In genomic region chr3:195990841-195991174, GRCh38 we compare ENCODE assay signal across 8 cellular contexts.
DNase-seq lines count a peak whose midpoint lies in the region; ATAC-seq and TF ChIP-seq lines count a peak whose summit lies in the region.
"Not testable (repeated sequence)": the region's sequence is repeated elsewhere in the genome, so short reads cannot be mapped to it uniquely, and the experiment has no call there.

No MANE protein-coding gene starts in this region.

- H3K9ac ChIP-seq in Karpas-422 (ENCODE audit: low read length): peak overlapping the region; percentile 77

- POLR2A ChIA-PET in activated B cell treated with CpG ODN at 0.5 μM for 24 hours (lab: Charles Lee): not testable (repeated sequence)

- H3K27me3 Mint-ChIP-seq in Calu3 (ENCODE audit: unreplicated experiment); activated B cell treated with CpG ODN at 0.5 μM for 24 hours; brain; progenitor cell of endocrine pancreas: not testable (repeated sequence)

- H2AFZ ChIP-seq in Karpas-422 (ENCODE audit: low read length): peak overlapping the region; percentile 99

- WGBS in lung, 2 donors: 47 to 50% methylated on average over 7 of the region's 7 CpGs

- H3K27ac Mint-ChIP-seq in Calu3 (ENCODE audit: unreplicated experiment) (peak overlapping the region; percentile 78), activated B cell treated with CpG ODN at 0.5 μM for 24 hours (peak overlapping the region; percentile 53), brain (peak overlapping the region; percentile 71 to 85 (median 75)), progenitor cell of endocrine pancreas (peak overlapping the region; percentile 83)

- not testable (repeated sequence) for ATAC-seq in activated B cell treated with CpG ODN at 0.5 μM for 24 hours (ENCODE audit: low read depth); lung (ENCODE audit: insufficient read depth, low FRiP score); upper lobe of right lung

- H3K4me2 ChIP-seq in Karpas-422 (ENCODE audit: low read depth, low read length, poor library complexity, severe bottlenecking): peak overlapping the region; percentile 95

- H4K20me1 ChIP-seq in Karpas-422 (ENCODE audit: insufficient read depth, low read depth, low read length): not testable (repeated sequence)

- TF ChIP-seq CTCF in Calu3 (IDR thresholded peaks at IDR 0.05; ENCODE audit: unreplicated experiment); activated B cell treated with CpG ODN at 0.5 μM for 24 hours (IDR thresholded peaks at IDR 0.05); brain (conservative IDR thresholded peaks at IDR 0.05); fibroblast of the aortic adventitia (IDR thresholded peaks at IDR 0.05; ENCODE audit: insufficient read depth, low read length); lung (IDR thresholded peaks at IDR 0.05; ENCODE audit: control extremely low read depth, extremely low read depth); progenitor cell of endocrine pancreas (IDR thresholded peaks at IDR 0.05; ENCODE audit: unreplicated experiment); upper lobe of right lung (IDR thresholded peaks at IDR 0.05): not testable (repeated sequence)

- H3K4me3 ChIP-seq in Karpas-422 (ENCODE audit: low read length) (peak overlapping the region; percentile 76), fibroblast of the aortic adventitia (ENCODE audit: low read depth, low read length) (peak overlapping the region; percentile 71), lung (peak overlapping the region; percentile 60), upper lobe of right lung (peak overlapping the region; percentile 85)

- H3K36me3 Mint-ChIP-seq in Calu3 (ENCODE audit: insufficient read depth, unreplicated experiment): peaks cover 18% of the 10 kb centered on the region
- not testable (repeated sequence) for H3K36me3 Mint-ChIP-seq in activated B cell treated with CpG ODN at 0.5 μM for 24 hours (ENCODE audit: low read depth); brain; progenitor cell of endocrine pancreas (ENCODE audit: insufficient read depth)

- not testable (repeated sequence) for H3K9me3 ChIP-seq in Karpas-422 (ENCODE audit: low read length); lung (ENCODE audit: control insufficient read depth in 2 of 2, insufficient read depth in 1 of 2, low read length in 1 of 2); upper lobe of right lung

- not testable (repeated sequence) for H3K9me3 Mint-ChIP-seq in Calu3 (ENCODE audit: low read depth, unreplicated experiment); activated B cell treated with CpG ODN at 0.5 μM for 24 hours; brain; progenitor cell of endocrine pancreas (ENCODE audit: low read depth)

- not testable (repeated sequence) for H3K9me2 ChIP-seq in Karpas-422 (replicated peaks; ENCODE audit: insufficient read depth, low read length)

- not testable (repeated sequence) for H3K27me3 ChIP-seq in Karpas-422 (ENCODE audit: low read length); lung (ENCODE audit: control insufficient read depth, insufficient read depth); upper lobe of right lung

- H3K4me3 Mint-ChIP-seq in Calu3 (ENCODE audit: low read depth, unreplicated experiment) (peak overlapping the region; percentile 66), activated B cell treated with CpG ODN at 0.5 μM for 24 hours (peak overlapping the region; percentile 82), brain (peak overlapping the region; percentile 80 to 94 (median 84)), progenitor cell of endocrine pancreas (ENCODE audit: low read depth) (peak overlapping the region; percentile 73)

- DNase-seq in Calu3; Karpas-422; activated B cell treated with CpG ODN at 0.5 μM for 24 hours; fibroblast of the aortic adventitia (ENCODE audit: low read depth); lung (ENCODE audit: low spot score); progenitor cell of endocrine pancreas (ENCODE audit: low spot score, unreplicated experiment); upper lobe of right lung: not testable (repeated sequence)

- H3K27ac ChIP-seq in Karpas-422 (ENCODE audit: low read length); lung (ENCODE audit: low read depth in 1 of 2, low read length in 1 of 2): not testable (repeated sequence)
- H3K27ac ChIP-seq in upper lobe of right lung: peak overlapping the region; percentile 86

- CTCF ChIA-PET in Calu3 (lab: Charles Lee); activated B cell treated with CpG ODN at 0.5 μM for 24 hours (lab: Charles Lee): not testable (repeated sequence)

- not testable (repeated sequence) for H3K36me3 ChIP-seq in Karpas-422 (ENCODE audit: insufficient read depth, low read length); lung (ENCODE audit: control insufficient read depth in 2 of 2, insufficient read depth in 2 of 2, low read length in 2 of 2); upper lobe of right lung

- not testable (repeated sequence) for BruUV-seq in Calu3 (replicated peaks; lab: Mats Ljungman, UMichigan)

- H3K4me1 ChIP-seq in Karpas-422 (ENCODE audit: low read length); lung (ENCODE audit: control insufficient read depth in 2 of 2, insufficient read depth in 2 of 2, low read length in 2 of 2); upper lobe of right lung: not testable (repeated sequence)

- not testable (repeated sequence) for H3K4me1 Mint-ChIP-seq in Calu3 (ENCODE audit: low read depth, unreplicated experiment); activated B cell treated with CpG ODN at 0.5 μM for 24 hours; progenitor cell of endocrine pancreas (ENCODE audit: low read depth)
- H3K4me1 Mint-ChIP-seq in brain: peaks cover 11% of the 10 kb centered on the region

- peaks cover 15% of the 10 kb centered on the region for H3K79me2 ChIP-seq in Karpas-422 (ENCODE audit: low read length)

- intact Hi-C loops in Calu3 (cut with micrococcal nuclease; ENCODE audit: unreplicated experiment); upper lobe of right lung (cut with DNase I): not testable (repeated sequence)
- intact Hi-C loops in activated B cell treated with CpG ODN at 0.5 μM for 24 hours (cut with micrococcal nuclease): loop anchor here (5.0 to 10.0 kb wide), 2 partner anchors 94 to 136 kb away; no protein-coding TSS in a partner anchor
